In genomic region chr7:121021266-121021969, GRCh38 we compare ENCODE assay signal across 1 cellular context.
TF ChIP-seq lines count a peak whose summit lies in the region.

No MANE protein-coding gene starts in this region.

TF ChIP-seq in HEK293, 187 proteins besides CTCF, POLR2A, EP300 and RAD21 (continued from another document):
- TF ChIP-seq ZSCAN4 (tag by site-specific recombination; IDR thresholded peaks at IDR 0.05) (no peak), HOXD13 (CRISPR knock-in tag; IDR thresholded peaks at IDR 0.05; ENCODE audit: borderline replicate concordance) (no peak), ZNF157 (tag by site-specific recombination; IDR thresholded peaks at IDR 0.05) (no peak), ATF2 (tag by site-specific recombination; IDR thresholded peaks at IDR 0.05; ENCODE audit: low read depth) (no peak), KLF17 (tag by site-specific recombination; IDR thresholded peaks at IDR 0.05) (no peak), ZBTB44 (tag by site-specific recombination; IDR thresholded peaks at IDR 0.05) (no peak), ZNF404 (tag by site-specific recombination; IDR thresholded peaks at IDR 0.05) (no peak), ZNF423 (tag by site-specific recombination; IDR thresholded peaks at IDR 0.05) (no peak), ZNF792 (tag by site-specific recombination; IDR thresholded peaks at IDR 0.05) (no peak), ZNF621 (tag by site-specific recombination; IDR thresholded peaks at IDR 0.05) (no peak), ZNF488 (tag by site-specific recombination; IDR thresholded peaks at IDR 0.05) (no peak), KLF8 (tag by site-specific recombination; IDR thresholded peaks at IDR 0.05) (no peak), PRDM10 (tag by site-specific recombination; IDR thresholded peaks at IDR 0.05) (peak; percentile 60), ZNF623 (tag by site-specific recombination; IDR thresholded peaks at IDR 0.05) (no peak), HIC1 (tag by site-specific recombination; IDR thresholded peaks at IDR 0.05) (no peak), MEIS1 (CRISPR knock-in tag; IDR thresholded peaks at IDR 0.05; ENCODE audit: borderline replicate concordance) (no peak), ZNF362 (tag by site-specific recombination; IDR thresholded peaks at IDR 0.05) (no peak), ZSCAN30 (tag by site-specific recombination; IDR thresholded peaks at IDR 0.05) (no peak), PRDM6 (tag by site-specific recombination; IDR thresholded peaks at IDR 0.05) (peak; percentile 74), FEZF1 (tag by site-specific recombination; IDR thresholded peaks at IDR 0.05) (peak; percentile 69), ZNF654 (tag by site-specific recombination; IDR thresholded peaks at IDR 0.05; ENCODE audit: low read depth) (0 out of 2 replicates have a peak, but pooled peaks have one; percentile 1), ZNF501 (tag by site-specific recombination; IDR thresholded peaks at IDR 0.05) (no peak), ZNF175 (tag by site-specific recombination; IDR thresholded peaks at IDR 0.05) (no peak), PBX3 (CRISPR knock-in tag; IDR thresholded peaks at IDR 0.05) (no peak), ZNF639 (tag by site-specific recombination; IDR thresholded peaks at IDR 0.05) (no peak), ZBTB6 (tag by site-specific recombination; IDR thresholded peaks at IDR 0.05) (no peak), ZNF777 (tag by site-specific recombination; IDR thresholded peaks at IDR 0.05; ENCODE audit: borderline replicate concordance) (no peak), ZNF658 (tag by site-specific recombination; IDR thresholded peaks at IDR 0.05) (no peak), ZNF843 (tag by site-specific recombination; IDR thresholded peaks at IDR 0.05) (peak; percentile 20; the same call in 1 of the 2 replicates), YY2 (tag by site-specific recombination; IDR thresholded peaks at IDR 0.05) (no peak), KLF9 (tag by site-specific recombination; IDR thresholded peaks at IDR 0.05; ENCODE audit: low read depth) (no peak), ZNF248 (tag by site-specific recombination; IDR thresholded peaks at IDR 0.05) (no peak), KLF16 (tag by site-specific recombination; IDR thresholded peaks at IDR 0.05) (no peak)
